In genomic region chr4:4339504-4340085, GRCh38 we compare ENCODE assay signal across 23 cellular contexts. TPM values are rescaled to one million over a fixed set of nuclear protein-coding genes. Genes with fewer than 3 reads are reported as not detected.
DNase-seq lines count a peak whose midpoint lies in the region; ATAC-seq and TF ChIP-seq lines count a peak whose summit lies in the region.
"Had no signal": no experiment of that assay in that cellular context is flagged by ENCODE, and none has a peak within 500 bp of the region (broad histone marks: within the 10 kb centered on the region; RNA-seq: fewer than 3 reads in every experiment).

No MANE protein-coding gene starts in this region.

- H3K4me3 ChIP-seq in right atrium auricular region (no peak overlapping the region), testis (no peak overlapping the region), coronary artery (no peak overlapping the region), suprapubic skin (no peak overlapping the region)

- TF ChIP-seq EP300 in suprapubic skin (IDR thresholded peaks at IDR 0.05): no peak

- H3K36me3 ChIP-seq in right atrium auricular region (no peaks in the 10 kb centered on the region), testis (ENCODE audit: low read depth, missing control alignments) (no peaks in the 10 kb centered on the region), suprapubic skin (no peaks in the 10 kb centered on the region)
- H3K36me3 ChIP-seq: BE2C, brain microvascular endothelial cell had no signal

- H3K4me1 ChIP-seq in right atrium auricular region (peaks cover 0 to 13% of the 10 kb centered on the region in 2 donors), testis (peaks cover 19% of the 10 kb centered on the region), suprapubic skin (no peaks in the 10 kb centered on the region)
- H3K4me1 ChIP-seq: BE2C, Caco-2 had no signal

- H3K36me3 Mint-ChIP-seq in chondrocyte (ENCODE audit: low read depth) (no peaks in the 10 kb centered on the region), glutamatergic neuron (ENCODE audit: unreplicated experiment) (no peaks in the 10 kb centered on the region)
- H3K36me3 Mint-ChIP-seq: activated naive CD8-positive, alpha-beta T cell treated with anti-CD3 and anti-CD28 coated beads for 36 hours; naive thymus-derived CD8-positive, alpha-beta T cell had no signal

- H3K9me3 ChIP-seq in right atrium auricular region (no peaks in the 10 kb centered on the region), testis (no peaks in the 10 kb centered on the region), suprapubic skin (no peaks in the 10 kb centered on the region)
- H3K9me3 ChIP-seq: BE2C, Caco-2 had no signal

- H3K27ac ChIP-seq in right atrium auricular region: no peak overlapping the region
- peak overlapping the region; percentile 36 to 41 for H3K27ac ChIP-seq in testis
- no peak overlapping the region for H3K27ac ChIP-seq in coronary artery
- no peak overlapping the region for H3K27ac ChIP-seq in suprapubic skin
- H3K27ac ChIP-seq: brain microvascular endothelial cell had no signal

- H3K4me3 Mint-ChIP-seq in chondrocyte (ENCODE audit: unreplicated experiment) (no peak overlapping the region), glutamatergic neuron (ENCODE audit: unreplicated experiment) (no peak overlapping the region)
- H3K4me3 Mint-ChIP-seq: activated naive CD8-positive, alpha-beta T cell treated with anti-CD3 and anti-CD28 coated beads for 36 hours; activated T-cell treated with anti-CD3 and anti-CD28 coated beads, Interleukin-2, amount 50 U/mL, for 72 hours; naive thymus-derived CD8-positive, alpha-beta T cell; T-helper 17 cell had no signal

- H3K27me3 ChIP-seq in right atrium auricular region (no peaks in the 10 kb centered on the region), testis (no peaks in the 10 kb centered on the region), suprapubic skin (peaks cover 3% of the 10 kb centered on the region)
- H3K27me3 ChIP-seq: BE2C, brain microvascular endothelial cell had no signal

- H3K9me3 Mint-ChIP-seq in chondrocyte (ENCODE audit: low read depth) (no peaks in the 10 kb centered on the region), glutamatergic neuron (ENCODE audit: unreplicated experiment) (peaks cover 6% of the 10 kb centered on the region)
- H3K9me3 Mint-ChIP-seq: activated naive CD8-positive, alpha-beta T cell treated with anti-CD3 and anti-CD28 coated beads for 36 hours; activated T-cell treated with anti-CD3 and anti-CD28 coated beads, Interleukin-2, amount 50 U/mL, for 72 hours; naive thymus-derived CD8-positive, alpha-beta T cell had no signal

- TF ChIP-seq POLR2A in testis (IDR thresholded peaks at IDR 0.05) (no peak), suprapubic skin (IDR thresholded peaks at IDR 0.05) (no peak)

- peaks cover 2% of the 10 kb centered on the region for H3K4me1 Mint-ChIP-seq in chondrocyte (ENCODE audit: low read depth)
- H3K4me1 Mint-ChIP-seq in glutamatergic neuron (ENCODE audit: low read depth, unreplicated experiment): no peaks in the 10 kb centered on the region

- TF ChIP-seq CTCF in right atrium auricular region (IDR thresholded peaks at IDR 0.05) (no peak), chondrocyte (IDR thresholded peaks at IDR 0.05) (no peak), testis (IDR thresholded peaks at IDR 0.05) (no peak), coronary artery (IDR thresholded peaks at IDR 0.05) (no peak), suprapubic skin (IDR thresholded peaks at IDR 0.05) (no peak), glutamatergic neuron (IDR thresholded peaks at IDR 0.05; ENCODE audit: partially characterized antibody, unreplicated experiment) (no peak)

- 21 to 32% methylated on average over 21 of the region's 21 CpGs for WGBS in testis, 2 donors
- WGBS in suprapubic skin: 54% methylated on average over 21 of the region's 21 CpGs

- no peak for DNase-seq in Right ventricle myocardium superior
- no peak for DNase-seq in right atrium auricular region (ENCODE audit: low spot score)
- peak; percentile 19 for DNase-seq in chondrocyte (ENCODE audit: low spot score)
- DNase-seq in iris pigment epithelial cell (ENCODE audit: low read depth): peak; percentile 14
- DNase-seq in testis: peak; percentile 85
- no peak for DNase-seq in coronary artery (ENCODE audit: low spot score)
- no peak for DNase-seq in suprapubic skin (ENCODE audit: low spot score in 2 of 2)
- no peak for DNase-seq in glutamatergic neuron
- DNase-seq: activated CD4-positive, CD25-positive, alpha-beta regulatory T cell treated with anti-CD3 and anti-CD28 coated beads, Interleukin-2, amount 50 U/mL, for 72 hours; activated CD8-positive, alpha-beta memory T cell treated with anti-CD3 and anti-CD28 coated beads for 24 hours; activated naive CD8-positive, alpha-beta T cell treated with anti-CD3 and anti-CD28 coated beads for 36 hours; activated T-cell treated with anti-CD3 and anti-CD28 coated beads, Interleukin-2, amount 50 U/mL, for 72 hours; BE2C; brain microvascular endothelial cell; Caco-2; naive thymus-derived CD8-positive, alpha-beta T cell; NCI-H2171 treated with DMSO at 0.1 percent for 48 hours; NCI-H69; PC-3; small intestine; stimulated activated CD4-positive, alpha-beta T cell treated with anti-CD3 and anti-CD28 coated beads, Interleukin-4, amount 100 ng/mL, for 4 hours; T-helper 17 cell had no signal

- H3K27ac Mint-ChIP-seq in chondrocyte (ENCODE audit: unreplicated experiment) (no peak overlapping the region), glutamatergic neuron (ENCODE audit: unreplicated experiment) (no peak overlapping the region)
- H3K27ac Mint-ChIP-seq: activated naive CD8-positive, alpha-beta T cell treated with anti-CD3 and anti-CD28 coated beads for 36 hours; activated T-cell treated with anti-CD3 and anti-CD28 coated beads, Interleukin-2, amount 50 U/mL, for 72 hours; T-helper 17 cell had no signal

- H3K27me3 Mint-ChIP-seq in chondrocyte (ENCODE audit: low read depth) (peaks cover 24% of the 10 kb centered on the region), glutamatergic neuron (ENCODE audit: unreplicated experiment) (peaks cover 4% of the 10 kb centered on the region)
- H3K27me3 Mint-ChIP-seq: activated naive CD8-positive, alpha-beta T cell treated with anti-CD3 and anti-CD28 coated beads for 36 hours; T-helper 17 cell had no signal

- intact Hi-C loops in Right ventricle myocardium superior (cut with DNase I) (no loop called here), testis (cut with DNase I; ENCODE audit: low total_unique reads) (no loop called here)

- ATAC-seq in Right ventricle myocardium superior (ENCODE audit: poor library complexity): peak; percentile 67
- ATAC-seq: activated T-cell treated with anti-CD3 and anti-CD28 coated beads, Interleukin-2, amount 50 U/mL, for 72 hours; esophagus mucosa; naive thymus-derived CD8-positive, alpha-beta T cell; PC-3; T-helper 17 cell had no signal

RNA-seq across cellular contexts. Expression of gene NSG1, which starts 47.3 kb away (rescaled TPM):
- total RNA-seq in Right ventricle myocardium superior (6.8 TPM), right atrium auricular region (10 to 100 TPM; 14.4 to 19.6 TPM), chondrocyte (0.42 TPM in 1 of 3 replicates, not detected in the others), testis (10 to 100 TPM; 30.0 to 67.2 TPM), suprapubic skin (100 to 1,000 TPM in 3 of 4 donors, 10 to 100 TPM in 1; 42.2 to 157 (median 114) TPM), glutamatergic neuron (ENCODE audit: unreplicated experiment) (208 TPM)
- 27.5 TPM for polyA plus RNA-seq in testis (ENCODE audit: insufficient read depth, low read depth, low replicate concordance)
- total RNA-seq: PC-3 had no signal

RNA-seq across cellular contexts. Expression of gene ZBTB49, which starts 49.5 kb away (rescaled TPM):
- total RNA-seq in Right ventricle myocardium superior (4.1 TPM), right atrium auricular region (10 to 100 TPM in 1 of 2 donors, 1 to 10 TPM in 1; 4.7 to 12.9 TPM), chondrocyte (4.3 to 6.4 TPM (median 5.2 TPM) in 3 replicates), testis (10 to 100 TPM; 14.0 to 26.7 TPM), suprapubic skin (10 to 100 TPM in 1 of 4 donors, 1 to 10 TPM in 3; 3.6 to 11.2 (median 7.1) TPM), glutamatergic neuron (ENCODE audit: unreplicated experiment) (4.8 TPM)
- polyA plus RNA-seq in testis (ENCODE audit: insufficient read depth, low read depth, low replicate concordance): 10.2 TPM

RNA-seq across cellular contexts. Expression of gene LYAR, which starts 49.6 kb away (rescaled TPM):
- 8.6 TPM for total RNA-seq in Right ventricle myocardium superior
- total RNA-seq in right atrium auricular region: 10 to 100 TPM; 14.2 to 20.8 TPM
- 6.3 to 9.5 TPM (median 6.6 TPM) in 3 replicates for total RNA-seq in chondrocyte
- 10 to 100 TPM; 53.8 to 63.2 TPM for total RNA-seq in testis
- 132 TPM for polyA plus RNA-seq in testis (ENCODE audit: insufficient read depth, low read depth, low replicate concordance)
- 10 to 100 TPM in 3 of 4 donors, 1 to 10 TPM in 1; 7.9 to 12.8 (median 10.7) TPM for total RNA-seq in suprapubic skin
- total RNA-seq in glutamatergic neuron (ENCODE audit: unreplicated experiment): 7.4 TPM

Comparison
In these comparisons a context has a peak if more than half of its experiments do, and no peak if none do; other contexts are left out.
1. DNase-seq: peak in chondrocyte (single experiment), iris pigment epithelial cell (single experiment) and testis (single experiment); none in Right ventricle myocardium superior (single experiment), right atrium auricular region (single experiment), coronary artery (single experiment), suprapubic skin (0 of 2) and glutamatergic neuron (single experiment).
2. H3K27ac ChIP-seq: peak in testis (2 of 2); none in right atrium auricular region (0 of 2), coronary artery (0 of 2) and suprapubic skin (single experiment).